Comparison of ENCODE assay signal across 14 cellular contexts in genomic region chr4:156660470-156660869, GRCh38.
DNase-seq lines count a peak whose midpoint lies in the region; FAIRE-seq and TF ChIP-seq lines count a peak whose summit lies in the region.
"Had no signal": no experiment of that assay in that cellular context is flagged by ENCODE, and none has a peak within 500 bp of the region (broad histone marks: within the 10 kb centered on the region; RNA-seq: fewer than 3 reads in every experiment).

No MANE protein-coding gene starts in this region.

- H3K36me3 ChIP-seq in keratinocyte (ENCODE audit: control insufficient read depth in 2 of 2, extremely low read depth in 1 of 2, insufficient read depth in 2 of 2, low read length in 2 of 2), result no peaks in the 10 kb centered on the region
- H3K36me3 ChIP-seq: BLaER1 had no signal

- no peak overlapping the region for H3K4me2 ChIP-seq in keratinocyte (ENCODE audit: control insufficient read depth, extremely low read depth, insufficient read depth, low read depth, low read length)
- H3K4me2 ChIP-seq: BLaER1 had no signal

- no peak overlapping the region for H3K4me3 ChIP-seq in keratinocyte (ENCODE audit: control insufficient read depth in 2 of 3, extremely low read depth in 1 of 3, insufficient read depth in 2 of 3, low read depth in 1 of 3, low read length in 3 of 3)
- H3K4me3 ChIP-seq: BLaER1 had no signal

- peaks cover 8% of the 10 kb centered on the region for H3K4me1 ChIP-seq in keratinocyte (ENCODE audit: control insufficient read depth, extremely low read depth, insufficient read depth, low read length)
- H3K4me1 ChIP-seq: Caco-2 had no signal

- no peak overlapping the region for H3K9ac ChIP-seq in keratinocyte (ENCODE audit: control insufficient read depth, extremely low read depth, insufficient read depth, low read length)
- H3K9ac ChIP-seq: BLaER1 had no signal

- no peak overlapping the region for H3K27ac ChIP-seq in keratinocyte (ENCODE audit: control insufficient read depth, insufficient read depth, low read length)
- H3K27ac ChIP-seq: BLaER1 had no signal

- H3K79me2 ChIP-seq in keratinocyte (ENCODE audit: control insufficient read depth, insufficient read depth, low read length), result no peaks in the 10 kb centered on the region

- no peak for TF ChIP-seq CTCF in keratinocyte (optimal IDR thresholded peaks at IDR 0.05 in 1 of 3, IDR thresholded peaks at IDR 0.05 in 1 of 3, conservative IDR thresholded peaks at IDR 0.05 in 1 of 3; ENCODE audit: extremely low read depth in 1 of 3, insufficient read depth in 2 of 3, low read length in 3 of 3)

- H3K27me3 ChIP-seq in keratinocyte (ENCODE audit: control insufficient read depth, extremely low read depth, insufficient read depth, low read length), result no peaks in the 10 kb centered on the region
- H3K27me3 ChIP-seq: BLaER1 had no signal

- H2AFZ ChIP-seq in keratinocyte (ENCODE audit: control insufficient read depth, low read length), result no peak overlapping the region

- FAIRE-seq in keratinocyte (lab: Jason Lieb, UNC), result peak; percentile 52
- FAIRE-seq: A204.1, H54 had no signal

- H3K9me3 ChIP-seq in keratinocyte (ENCODE audit: control insufficient read depth, low read depth, low read length), result no peaks in the 10 kb centered on the region
- H3K9me3 ChIP-seq: BLaER1, Caco-2 had no signal

- dilution Hi-C loops in keratinocyte (cut with MboI; ENCODE audit: extremely low pct_ligation_motif_present, low sequenced_read_pairs), result no loop called here

- DNase-seq in Ammon's horn (ENCODE audit: low spot score), result peak; percentile 32
- peak; percentile 40 to 68 for DNase-seq in NCI-H446 (lab: John Stamatoyannopoulos, UW)
- no peak for DNase-seq in keratinocyte (ENCODE audit: low read depth, low spot score)
- DNase-seq in pons (ENCODE audit: low spot score), result peak; percentile 26
- DNase-seq in RPMI8226, result no peak
- no peak for DNase-seq in activated gamma-delta T cell (lab: John Stamatoyannopoulos, UW)
- no peak for DNase-seq in NCI-H1417 treated with DMSO at 0.1 percent for 48 hours (lab: John Stamatoyannopoulos, UW)
- DNase-seq: Caco-2; CD8-positive, alpha-beta memory T cell; DMS53; GF-D8 had no signal

- no peaks in the 10 kb centered on the region for H4K20me1 ChIP-seq in keratinocyte (ENCODE audit: control insufficient read depth, extremely low read depth, insufficient read depth, low read length)
- H4K20me1 ChIP-seq: BLaER1 had no signal

- H3K9me1 ChIP-seq in keratinocyte (ENCODE audit: control insufficient read depth, extremely low read depth, insufficient read depth, low read length), result no peaks in the 10 kb centered on the region

Comparison
In these comparisons a context has a peak if more than half of its experiments do, and no peak if none do; other contexts are left out.
1. DNase-seq: peak in Ammon's horn (single experiment), NCI-H446 (2 of 2) and pons (single experiment); none in keratinocyte (single experiment), RPMI8226 (single experiment), activated gamma-delta T cell (single experiment) and NCI-H1417 treated with DMSO at 0.1 percent for 48 hours (single experiment).